ENCODE assay signal across 6 cellular contexts in genomic region chr6:24414531-24414930, GRCh38. TPM values are rescaled to one million over a fixed set of nuclear protein-coding genes. Genes with fewer than 3 reads are reported as not detected.
A peak's percentile ranks its signal among the peaks of the same experiment; 100 is the strongest.
DNase-seq lines count a peak whose midpoint lies in the region; ATAC-seq lines count a peak whose summit lies in the region.
"Not testable (repeated sequence)": the region's sequence is repeated elsewhere in the genome, so short reads cannot be mapped to it uniquely, and the experiment has no call there.
"Had no signal": no experiment of that assay in that cellular context is flagged by ENCODE, and none has a peak within 500 bp of the region (broad histone marks: within the 10 kb centered on the region; RNA-seq: fewer than 3 reads in every experiment).

No MANE protein-coding gene starts in this region.

- H3K36me3 ChIP-seq in Karpas-422 (ENCODE audit: insufficient read depth, low read length), result peaks cover 70% of the 10 kb centered on the region

- H3K4me2 ChIP-seq in Karpas-422 (ENCODE audit: low read depth, low read length, poor library complexity, severe bottlenecking), result peak overlapping the region; percentile 27

- H4K20me1 ChIP-seq in Karpas-422 (ENCODE audit: insufficient read depth, low read depth, low read length), result not testable (repeated sequence)

- H3K4me1 Mint-ChIP-seq in stimulated activated naive B cell treated with anti-CD40 and anti-IgM and Interleukin-4, amounts not matched to agents 10 μg/mL and 1 μg/mL and 100 μg/mL, for 72 hours, result not testable (repeated sequence)

- H3K4me1 ChIP-seq in Karpas-422 (ENCODE audit: low read length), result peaks cover 23% of the 10 kb centered on the region

- H3K9me2 ChIP-seq in Karpas-422 (replicated peaks; ENCODE audit: insufficient read depth, low read length), result not testable (repeated sequence)

- not testable (repeated sequence) for H3K4me3 ChIP-seq in Karpas-422 (ENCODE audit: low read length)

- ATAC-seq in stimulated activated naive B cell treated with anti-CD40 and anti-IgM and Interleukin-4, amounts not matched to agents 10 μg/mL and 1 μg/mL and 100 μg/mL, for 72 hours (replicated peaks), result not testable (repeated sequence)

- H2AFZ ChIP-seq in Karpas-422 (ENCODE audit: low read length), result not testable (repeated sequence)

- peaks cover 36% of the 10 kb centered on the region for H3K79me2 ChIP-seq in Karpas-422 (ENCODE audit: low read length)

- H3K4me3 Mint-ChIP-seq in stimulated activated naive B cell treated with anti-CD40 and anti-IgM and Interleukin-4, amounts not matched to agents 10 μg/mL and 1 μg/mL and 100 μg/mL, for 72 hours, result not testable (repeated sequence)

- H3K27ac Mint-ChIP-seq in stimulated activated naive B cell treated with anti-CD40 and anti-IgM and Interleukin-4, amounts not matched to agents 10 μg/mL and 1 μg/mL and 100 μg/mL, for 72 hours, result peak overlapping the region; percentile 51

- H3K9me3 Mint-ChIP-seq in stimulated activated naive B cell treated with anti-CD40 and anti-IgM and Interleukin-4, amounts not matched to agents 10 μg/mL and 1 μg/mL and 100 μg/mL, for 72 hours, result not testable (repeated sequence)

- peak overlapping the region; percentile 71 for H3K27ac ChIP-seq in Karpas-422 (ENCODE audit: low read length)

- H3K9me3 ChIP-seq in Karpas-422 (ENCODE audit: low read length), result not testable (repeated sequence)

- DNase-seq in Karpas-422; stimulated activated naive B cell treated with anti-CD40 and anti-IgM and Interleukin-4, amounts not matched to agents 10 μg/mL and 1 μg/mL and 100 μg/mL, for 72 hours: not testable (repeated sequence)

- H3K36me3 Mint-ChIP-seq in stimulated activated naive B cell treated with anti-CD40 and anti-IgM and Interleukin-4, amounts not matched to agents 10 μg/mL and 1 μg/mL and 100 μg/mL, for 72 hours, result peaks cover 24 to 45% of the 10 kb centered on the region in 2 donors

- not testable (repeated sequence) for H3K27me3 ChIP-seq in Karpas-422 (ENCODE audit: low read length)

- H3K27me3 Mint-ChIP-seq in stimulated activated naive B cell treated with anti-CD40 and anti-IgM and Interleukin-4, amounts not matched to agents 10 μg/mL and 1 μg/mL and 100 μg/mL, for 72 hours, result not testable (repeated sequence)

- H3K9ac ChIP-seq in Karpas-422 (ENCODE audit: low read length), result not testable (repeated sequence)

RNA-seq across cellular contexts. Expression of gene MRS2, which starts 11.8 kb away (rescaled TPM):
- total RNA-seq in Karpas-422 (2014; rRNA removed; shearing (Covaris generic); ENCODE audit: low replicate concordance), result 25.2 and 37.3 TPM in 2 replicates

RNA-seq across cellular contexts. Expression of gene DCDC2, which starts 56.7 kb away (rescaled TPM):
- total RNA-seq in Karpas-422 (2014; rRNA removed; shearing (Covaris generic); ENCODE audit: low replicate concordance), result 0.11 and 0.26 TPM in 2 replicates
- total RNA-seq: B cell; CD4-positive, CD25-positive, alpha-beta regulatory T cell; CD8-positive, alpha-beta memory T cell; CD8-positive, alpha-beta T cell had no signal
